In the genomic region with DNA sequence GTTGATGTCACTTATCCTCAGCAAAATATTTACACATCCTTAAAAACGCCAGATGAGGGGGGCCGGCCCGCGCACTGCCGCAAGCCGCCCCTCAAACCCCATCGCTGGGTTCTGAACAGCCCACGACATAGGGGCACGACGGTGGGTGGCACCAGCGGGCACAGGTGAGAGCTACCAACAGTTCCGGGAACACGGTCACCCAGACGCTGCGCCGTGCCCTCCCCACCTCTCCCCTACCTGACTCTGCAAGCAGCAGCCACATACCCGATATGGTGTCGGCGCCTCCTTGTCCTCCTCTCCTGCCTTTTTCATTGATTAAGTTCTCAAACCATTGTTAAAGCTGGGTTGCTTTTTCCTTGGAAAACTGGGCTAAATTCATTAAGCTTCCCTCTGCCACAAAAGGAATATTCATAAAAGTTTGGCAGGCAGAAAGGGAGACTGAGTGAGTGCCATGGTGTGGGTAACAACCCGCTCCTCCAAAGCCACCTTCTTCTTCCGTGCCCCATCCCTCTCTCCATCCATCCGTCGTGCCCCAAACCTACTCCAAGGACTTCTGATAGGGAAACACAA, we compare ENCODE assay signal across 9 cellular contexts. TPM values are rescaled to one million over a fixed set of nuclear protein-coding genes. Genes with fewer than 3 reads are reported as not detected.
DNase-seq lines count a peak whose midpoint lies in the region; TF ChIP-seq lines count a peak whose summit lies in the region.
"Had no signal": no experiment of that assay in that cellular context is flagged by ENCODE, and none has a peak within 500 bp of the region (broad histone marks: within the 10 kb centered on the region; RNA-seq: fewer than 3 reads in every experiment).

No MANE protein-coding gene starts in this region.

- no peak overlapping the region for H2BK120ac ChIP-seq in trophoblast cell (ENCODE audit: insufficient read depth, low read length, poor library complexity)

- H3K4me1 ChIP-seq in mucosa of rectum (ENCODE audit: control insufficient read depth in 2 of 2, insufficient read depth in 2 of 2, low read length in 2 of 2) = no peaks in the 10 kb centered on the region
- H3K4me1 ChIP-seq in vagina = no peaks in the 10 kb centered on the region
- H3K4me1 ChIP-seq in SJCRH30 = no peaks in the 10 kb centered on the region
- H3K4me1 ChIP-seq in trophoblast cell (ENCODE audit: control insufficient read depth in 1 of 2, insufficient read depth in 2 of 2, low read length in 2 of 2) = no peaks in the 10 kb centered on the region

- H3K14ac ChIP-seq in trophoblast cell (ENCODE audit: low read length) = no peak overlapping the region

- peaks cover 9 to 22% of the 10 kb centered on the region in 2 donors for H3K27me3 ChIP-seq in mucosa of rectum (ENCODE audit: control insufficient read depth in 2 of 2, insufficient read depth in 2 of 2, low read length in 2 of 2)
- H3K27me3 ChIP-seq in vagina = no peaks in the 10 kb centered on the region
- peaks cover 3% of the 10 kb centered on the region; the same call in 1 of the 2 replicates for H3K27me3 ChIP-seq in SJCRH30
- H3K27me3 ChIP-seq in trophoblast cell (ENCODE audit: insufficient read depth, low read length) = peaks cover 21% of the 10 kb centered on the region

- H2BK12ac ChIP-seq in trophoblast cell (ENCODE audit: low read length) = no peak overlapping the region

- H3K4me2 ChIP-seq in trophoblast cell (ENCODE audit: low read length) = no peak overlapping the region

- peak; percentile 18 for DNase-seq in stimulated activated CD4-positive, alpha-beta T cell treated with anti-CD3 and anti-CD28 coated beads, Interleukin-15, amount 100 ng/mL, for 24 hours
- no peak for DNase-seq in stimulated activated CD4-positive, alpha-beta T cell treated with anti-CD3 and anti-CD28 coated beads, Interleukin-4, amount 100 ng/mL, for 24 hours
- DNase-seq in central memory CD4-positive, alpha-beta T cell = peak; percentile 2
- DNase-seq in vagina (ENCODE audit: extremely low spot score in 2 of 2) (no peak), SJCRH30 (no peak), trophoblast cell (no peak), GF-D8 (lab: John Stamatoyannopoulos, UW) (no peak)

- no peak for TF ChIP-seq POLR2A in vagina (IDR thresholded peaks at IDR 0.05)

- H3K27ac ChIP-seq in mucosa of rectum (ENCODE audit: low read depth in 2 of 2, low read length in 2 of 2) = no peak overlapping the region
- H3K27ac ChIP-seq in vagina = peak overlapping the region; percentile 69
- H3K27ac ChIP-seq in SJCRH30 = no peak overlapping the region
- no peak overlapping the region for H3K27ac ChIP-seq in trophoblast cell (ENCODE audit: low read depth, low read length)
- H3K27ac ChIP-seq: HL-60 had no signal

- H3K9ac ChIP-seq in mucosa of rectum (ENCODE audit: low read depth in 1 of 2, low read length in 2 of 2) (no peak overlapping the region), trophoblast cell (ENCODE audit: low read length) (no peak overlapping the region)

- H3K18ac ChIP-seq in trophoblast cell (ENCODE audit: low read length) = no peak overlapping the region

- H3K79me2 ChIP-seq in trophoblast cell (ENCODE audit: control insufficient read depth, insufficient read depth, low read length, poor library complexity) = no peaks in the 10 kb centered on the region

- no peak for TF ChIP-seq CTCF in vagina (IDR thresholded peaks at IDR 0.05)

- H3K9me3 ChIP-seq in mucosa of rectum (ENCODE audit: control insufficient read depth in 2 of 2, low read length in 2 of 2) (peaks cover 0 to 2% of the 10 kb centered on the region in 2 donors), vagina (no peaks in the 10 kb centered on the region), SJCRH30 (replicated peaks) (no peaks in the 10 kb centered on the region), trophoblast cell (ENCODE audit: insufficient read depth, low read depth, low read length) (no peaks in the 10 kb centered on the region)

- H2BK5ac ChIP-seq in trophoblast cell (ENCODE audit: low read depth, low read length, poor library complexity) = no peak overlapping the region

- no peak overlapping the region for H4K91ac ChIP-seq in trophoblast cell (ENCODE audit: low read depth, low read length)

- intact Hi-C loops in vagina (cut with DNase I) = no loop called here

- no CpG with 5 or more reads among the region's 23 CpGs for WGBS in trophoblast cell (ENCODE audit: extremely low coverage, insufficient coverage, insufficient read length)

- H3K4me3 ChIP-seq in mucosa of rectum (ENCODE audit: low read length in 2 of 2) (peak overlapping the region; percentile 38 to 65), vagina (peak overlapping the region; percentile 56 to 62), SJCRH30 (no peak overlapping the region), trophoblast cell (ENCODE audit: low read depth, low read length) (no peak overlapping the region)

- no peak overlapping the region for H2AK5ac ChIP-seq in trophoblast cell (ENCODE audit: low read length)

- H3K36me3 ChIP-seq in mucosa of rectum (ENCODE audit: control insufficient read depth in 2 of 2, insufficient read depth in 2 of 2, low read length in 2 of 2) (no peaks in the 10 kb centered on the region), vagina (no peaks in the 10 kb centered on the region), SJCRH30 (no peaks in the 10 kb centered on the region), trophoblast cell (ENCODE audit: control insufficient read depth in 1 of 2, insufficient read depth in 2 of 2, low read length in 2 of 2) (no peaks in the 10 kb centered on the region)

- no peak overlapping the region for H4K12ac ChIP-seq in trophoblast cell (ENCODE audit: low read depth, low read length)

- no peak overlapping the region for H2AFZ ChIP-seq in trophoblast cell (ENCODE audit: insufficient read depth, low read length, poor library complexity)

- no peak overlapping the region for H3K23ac ChIP-seq in trophoblast cell (ENCODE audit: low read length)

- H3K79me1 ChIP-seq in trophoblast cell (ENCODE audit: low read length) = no peaks in the 10 kb centered on the region

- no peak overlapping the region for H4K8ac ChIP-seq in trophoblast cell (ENCODE audit: low read depth, low read length)

- no peak overlapping the region for H3K4ac ChIP-seq in trophoblast cell (ENCODE audit: low read depth, low read length)

RNA-seq across cellular contexts. Expression of gene RAI2, which starts 1.4 kb away (rescaled TPM):
- total RNA-seq in vagina = 47.4 TPM
- not detected in 2 replicates for total RNA-seq in SJCRH30 (2014; rRNA removed; shearing (Covaris generic))
- polyA plus RNA-seq in trophoblast cell (2013) = 0.44 and 0.53 TPM in 2 replicates

Comparison
In these comparisons a context has a peak if more than half of its experiments do, and no peak if none do; other contexts are left out.
1. DNase-seq: peak in stimulated activated CD4-positive, alpha-beta T cell treated with anti-CD3 and anti-CD28 coated beads, Interleukin-15, amount 100 ng/mL, for 24 hours (single experiment) and central memory CD4-positive, alpha-beta T cell (single experiment); none in stimulated activated CD4-positive, alpha-beta T cell treated with anti-CD3 and anti-CD28 coated beads, Interleukin-4, amount 100 ng/mL, for 24 hours (single experiment), vagina (0 of 2), SJCRH30 (0 of 2), trophoblast cell (0 of 2) and GF-D8 (single experiment).
2. H3K4me3 ChIP-seq: peak in mucosa of rectum (2 of 2) and vagina (2 of 2); none in SJCRH30 (single experiment) and trophoblast cell (single experiment).
3. RNA of gene RAI2, which starts 1.4 kb away (total RNA-seq): 47.4 TPM in vagina (single experiment); not detected in SJCRH30; every median in the first group is over 10 times any median in the second.